12 cellular contexts compared by ENCODE assay signal in genomic region chr1:8015809-8016165, GRCh38. TPM values are rescaled to one million over a fixed set of nuclear protein-coding genes. Genes with fewer than 3 reads are reported as not detected.
DNase-seq lines count a peak whose midpoint lies in the region; ATAC-seq and TF ChIP-seq lines count a peak whose summit lies in the region.
"Had no signal": no experiment of that assay in that cellular context is flagged by ENCODE, and none has a peak within 500 bp of the region (broad histone marks: within the 10 kb centered on the region; RNA-seq: fewer than 3 reads in every experiment).

No MANE protein-coding gene starts in this region.

- DNase-seq in NCI-H446 treated with DMSO at 0.1 percent for 48 hours (lab: John Stamatoyannopoulos, UW): peak; percentile 35
- no peak for DNase-seq in colonic mucosa
- no peak for DNase-seq in lower lobe of right lung
- DNase-seq in islet precursor cell: no peak
- DNase-seq: effector CD4-positive, alpha-beta T cell; NCI-H2227 treated with DMSO at 0.1 percent for 48 hours; stimulated activated CD4-positive, alpha-beta T cell treated with anti-CD3 and anti-CD28 coated beads, Interleukin-15, amount 100 ng/mL, for 24 hours had no signal

- H3K9me3 ChIP-seq in colonic mucosa (no peaks in the 10 kb centered on the region), lower lobe of right lung (no peaks in the 10 kb centered on the region)

- H3K36me3 ChIP-seq in colonic mucosa: no peaks in the 10 kb centered on the region
- H3K36me3 ChIP-seq in lower lobe of right lung: peaks cover 42% of the 10 kb centered on the region

- H3K27ac ChIP-seq in colonic mucosa: peak overlapping the region; percentile 61
- H3K27ac ChIP-seq in lower lobe of right lung: peak overlapping the region; percentile 59
- H3K27ac ChIP-seq in temporal lobe (ENCODE audit: low read depth, low read length): peak overlapping the region; percentile 73

- ATAC-seq in lower lobe of right lung (no peak), GM21390 (IDR thresholded peaks at IDR 0.05; ENCODE audit: unreplicated experiment) (no peak), GM19023 (IDR thresholded peaks at IDR 0.05; ENCODE audit: unreplicated experiment) (no peak), HG03342 (IDR thresholded peaks at IDR 0.05; ENCODE audit: unreplicated experiment) (no peak)
- ATAC-seq: left lobe of liver had no signal

- H3K9ac ChIP-seq in colonic mucosa (ENCODE audit: low read depth in 2 of 2, low read length in 2 of 2): peak overlapping the region in 1 of 2 donors; percentile 0

- intact Hi-C loops in colonic mucosa (cut with DNase I) (loop anchor here (5.0 kb wide), 1 partner anchor 227 kb away; no protein-coding TSS in a partner anchor), lower lobe of right lung (cut with DNase I) (no loop called here)

- H3K27me3 ChIP-seq in colonic mucosa (no peaks in the 10 kb centered on the region), lower lobe of right lung (ENCODE audit: low read depth) (no peaks in the 10 kb centered on the region)

- H3K4me3 ChIP-seq in colonic mucosa (no peak overlapping the region), lower lobe of right lung (no peak overlapping the region)

- H3K4me1 ChIP-seq in colonic mucosa (peaks cover 9% of the 10 kb centered on the region), lower lobe of right lung (peaks cover 76% of the 10 kb centered on the region)

- no peak for TF ChIP-seq CTCF in colonic mucosa (IDR thresholded peaks at IDR 0.05)
- TF ChIP-seq CTCF in lower lobe of right lung (IDR thresholded peaks at IDR 0.05): no peak

RNA-seq across cellular contexts. Expression of gene ERRFI1, which starts 10.3 kb away (rescaled TPM):
- total RNA-seq in colonic mucosa (10 to 100 TPM; 22.3 to 45.5 TPM), lower lobe of right lung (65.1 TPM), temporal lobe (10.3 TPM)

RNA-seq across cellular contexts. Expression of gene PARK7, which starts 54.3 kb away (rescaled TPM):
- total RNA-seq in colonic mucosa: 100 to 1,000 TPM; 184 to 330 TPM
- total RNA-seq in lower lobe of right lung: 187 TPM
- 108 TPM for total RNA-seq in temporal lobe
